Comparison of ENCODE assay signal across 1 cellular context in the genomic region with DNA sequence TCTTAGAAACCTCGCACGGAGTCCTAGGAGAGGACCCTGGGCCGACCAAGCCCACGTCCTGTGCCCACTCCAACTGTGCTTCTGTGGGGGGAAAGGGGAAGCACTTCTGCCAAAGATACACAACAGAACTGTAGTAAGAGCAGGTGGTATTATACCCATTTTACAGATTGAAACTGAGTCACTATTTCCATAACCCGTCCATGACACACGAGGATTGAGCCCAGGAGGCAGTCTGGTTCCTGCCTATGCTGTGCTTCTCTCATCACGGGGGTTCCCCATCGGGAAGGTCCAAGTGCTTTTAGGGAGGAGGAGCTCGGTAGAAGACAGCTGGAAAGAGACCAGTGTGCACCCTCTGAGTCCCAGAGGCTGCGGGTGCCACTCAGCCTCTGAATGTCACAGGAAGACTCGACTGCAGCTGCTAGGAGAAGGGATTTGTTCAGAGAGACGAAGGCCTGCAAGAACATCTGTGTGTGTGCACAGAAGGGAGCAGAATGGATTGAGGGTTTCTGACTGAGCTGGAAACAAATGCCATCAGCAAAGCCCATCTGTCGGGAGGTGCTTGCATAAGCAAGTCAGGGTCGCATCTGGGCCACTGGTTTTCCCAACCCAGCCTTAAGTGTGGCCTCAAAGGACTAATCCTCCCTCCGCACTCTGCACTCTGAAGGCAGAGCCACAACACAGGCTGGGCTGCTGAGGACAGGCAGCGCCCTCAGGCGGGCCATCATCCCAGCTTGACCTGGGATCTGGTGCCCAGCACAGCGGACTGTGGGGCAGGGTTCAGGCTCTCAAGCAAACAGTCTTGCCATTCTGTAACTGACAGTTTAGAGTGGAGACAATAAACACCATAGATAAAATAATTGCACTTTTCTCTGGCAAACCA.
TF ChIP-seq lines count a peak whose summit lies in the region.

No MANE protein-coding gene starts in this region.

TF ChIP-seq in HepG2, 621 proteins besides CTCF, POLR2A, EP300 and RAD21 (continued from another document and continues in another):
- TF ChIP-seq, protein P1, sequence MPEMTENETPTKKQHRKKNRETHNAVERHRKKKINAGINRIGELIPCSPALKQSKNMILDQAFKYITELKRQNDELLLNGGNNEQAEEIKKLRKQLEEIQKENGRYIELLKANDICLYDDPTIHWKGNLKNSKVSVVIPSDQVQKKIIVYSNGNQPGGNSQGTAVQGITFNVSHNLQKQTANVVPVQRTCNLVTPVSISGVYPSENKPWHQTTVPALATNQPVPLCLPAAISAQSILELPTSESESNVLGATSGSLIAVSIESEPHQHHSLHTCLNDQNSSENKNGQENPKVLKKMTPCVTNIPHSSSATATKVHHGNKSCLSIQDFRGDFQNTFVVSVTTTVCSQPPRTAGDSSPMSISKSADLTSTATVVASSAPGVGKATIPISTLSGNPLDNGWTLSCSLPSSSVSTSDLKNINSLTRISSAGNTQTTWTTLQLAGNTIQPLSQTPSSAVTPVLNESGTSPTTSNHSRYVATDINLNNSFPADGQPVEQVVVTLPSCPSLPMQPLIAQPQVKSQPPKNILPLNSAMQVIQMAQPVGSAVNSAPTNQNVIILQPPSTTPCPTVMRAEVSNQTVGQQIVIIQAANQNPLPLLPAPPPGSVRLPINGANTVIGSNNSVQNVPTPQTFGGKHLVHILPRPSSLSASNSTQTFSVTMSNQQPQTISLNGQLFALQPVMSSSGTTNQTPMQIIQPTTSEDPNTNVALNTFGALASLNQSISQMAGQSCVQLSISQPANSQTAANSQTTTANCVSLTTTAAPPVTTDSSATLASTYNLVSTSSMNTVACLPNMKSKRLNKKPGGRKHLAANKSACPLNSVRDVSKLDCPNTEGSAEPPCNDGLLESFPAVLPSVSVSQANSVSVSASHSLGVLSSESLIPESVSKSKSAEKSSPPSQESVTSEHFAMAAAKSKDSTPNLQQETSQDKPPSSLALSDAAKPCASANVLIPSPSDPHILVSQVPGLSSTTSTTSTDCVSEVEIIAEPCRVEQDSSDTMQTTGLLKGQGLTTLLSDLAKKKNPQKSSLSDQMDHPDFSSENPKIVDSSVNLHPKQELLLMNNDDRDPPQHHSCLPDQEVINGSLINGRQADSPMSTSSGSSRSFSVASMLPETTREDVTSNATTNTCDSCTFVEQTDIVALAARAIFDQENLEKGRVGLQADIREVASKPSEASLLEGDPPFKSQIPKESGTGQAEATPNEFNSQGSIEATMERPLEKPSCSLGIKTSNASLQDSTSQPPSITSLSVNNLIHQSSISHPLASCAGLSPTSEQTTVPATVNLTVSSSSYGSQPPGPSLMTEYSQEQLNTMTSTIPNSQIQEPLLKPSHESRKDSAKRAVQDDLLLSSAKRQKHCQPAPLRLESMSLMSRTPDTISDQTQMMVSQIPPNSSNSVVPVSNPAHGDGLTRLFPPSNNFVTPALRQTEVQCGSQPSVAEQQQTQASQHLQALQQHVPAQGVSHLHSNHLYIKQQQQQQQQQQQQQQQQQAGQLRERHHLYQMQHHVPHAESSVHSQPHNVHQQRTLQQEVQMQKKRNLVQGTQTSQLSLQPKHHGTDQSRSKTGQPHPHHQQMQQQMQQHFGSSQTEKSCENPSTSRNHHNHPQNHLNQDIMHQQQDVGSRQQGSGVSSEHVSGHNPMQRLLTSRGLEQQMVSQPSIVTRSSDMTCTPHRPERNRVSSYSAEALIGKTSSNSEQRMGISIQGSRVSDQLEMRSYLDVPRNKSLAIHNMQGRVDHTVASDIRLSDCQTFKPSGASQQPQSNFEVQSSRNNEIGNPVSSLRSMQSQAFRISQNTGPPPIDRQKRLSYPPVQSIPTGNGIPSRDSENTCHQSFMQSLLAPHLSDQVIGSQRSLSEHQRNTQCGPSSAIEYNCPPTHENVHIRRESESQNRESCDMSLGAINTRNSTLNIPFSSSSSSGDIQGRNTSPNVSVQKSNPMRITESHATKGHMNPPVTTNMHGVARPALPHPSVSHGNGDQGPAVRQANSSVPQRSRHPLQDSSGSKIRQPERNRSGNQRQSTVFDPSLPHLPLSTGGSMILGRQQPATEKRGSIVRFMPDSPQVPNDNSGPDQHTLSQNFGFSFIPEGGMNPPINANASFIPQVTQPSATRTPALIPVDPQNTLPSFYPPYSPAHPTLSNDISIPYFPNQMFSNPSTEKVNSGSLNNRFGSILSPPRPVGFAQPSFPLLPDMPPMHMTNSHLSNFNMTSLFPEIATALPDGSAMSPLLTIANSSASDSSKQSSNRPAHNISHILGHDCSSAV (CRISPR knock-in tag; IDR thresholded peaks at IDR 0.05; ENCODE audit: borderline replicate concordance) = no peak
- TF ChIP-seq HNF4G (IDR thresholded peaks at IDR 0.05; ENCODE audit: borderline replicate concordance, low read depth, low read length) (peak; percentile 63), HNF4G (CRISPR knock-in tag; IDR thresholded peaks at IDR 0.05; ENCODE audit: borderline replicate concordance, low read depth) (no peak), ZNF446 (CRISPR knock-in tag; IDR thresholded peaks at IDR 0.05) (no peak), ZBTB7A (CRISPR knock-in tag; IDR thresholded peaks at IDR 0.05) (no peak), ZNF747 (CRISPR knock-in tag; IDR thresholded peaks at IDR 0.05; ENCODE audit: borderline replicate concordance) (no peak), ZNF552 (CRISPR knock-in tag; IDR thresholded peaks at IDR 0.05; ENCODE audit: borderline replicate concordance) (no peak), CREB1 (IDR thresholded peaks at IDR 0.05) (no peak), CREB1 (CRISPR knock-in tag; IDR thresholded peaks at IDR 0.05) (no peak), THAP11 (CRISPR knock-in tag; IDR thresholded peaks at IDR 0.05) (peak; percentile 61), ZNF7 (CRISPR knock-in tag; IDR thresholded peaks at IDR 0.05) (0 out of 2 replicates have a peak, but pooled peaks have one; percentile 15), YY1 (IDR thresholded peaks at IDR 0.05; ENCODE audit: insufficient read depth, insufficient replicate concordance, low read depth, low read length) (peak; percentile 11), TBX3 (IDR thresholded peaks at IDR 0.05; ENCODE audit: borderline replicate concordance) (no peak), ZNF468 (CRISPR knock-in tag; IDR thresholded peaks at IDR 0.05) (no peak), THYN1 (CRISPR knock-in tag; IDR thresholded peaks at IDR 0.05; ENCODE audit: borderline replicate concordance, low read depth) (no peak), ZMYM2 (CRISPR knock-in tag; IDR thresholded peaks at IDR 0.05) (no peak), HHEX (CRISPR knock-in tag; IDR thresholded peaks at IDR 0.05) (no peak), REPIN1 (CRISPR knock-in tag; IDR thresholded peaks at IDR 0.05; ENCODE audit: borderline replicate concordance, low read depth) (peak; percentile 44; the same call in 1 of the 2 replicates), BHLHE40 (IDR thresholded peaks at IDR 0.05; ENCODE audit: low read length) (0 out of 2 replicates have a peak, but pooled peaks have one; percentile 18), ZNF720 (CRISPR knock-in tag; IDR thresholded peaks at IDR 0.05) (no peak), TMF1 (CRISPR knock-in tag; IDR thresholded peaks at IDR 0.05; ENCODE audit: low read depth) (no peak)
- TF ChIP-seq, protein P2, sequence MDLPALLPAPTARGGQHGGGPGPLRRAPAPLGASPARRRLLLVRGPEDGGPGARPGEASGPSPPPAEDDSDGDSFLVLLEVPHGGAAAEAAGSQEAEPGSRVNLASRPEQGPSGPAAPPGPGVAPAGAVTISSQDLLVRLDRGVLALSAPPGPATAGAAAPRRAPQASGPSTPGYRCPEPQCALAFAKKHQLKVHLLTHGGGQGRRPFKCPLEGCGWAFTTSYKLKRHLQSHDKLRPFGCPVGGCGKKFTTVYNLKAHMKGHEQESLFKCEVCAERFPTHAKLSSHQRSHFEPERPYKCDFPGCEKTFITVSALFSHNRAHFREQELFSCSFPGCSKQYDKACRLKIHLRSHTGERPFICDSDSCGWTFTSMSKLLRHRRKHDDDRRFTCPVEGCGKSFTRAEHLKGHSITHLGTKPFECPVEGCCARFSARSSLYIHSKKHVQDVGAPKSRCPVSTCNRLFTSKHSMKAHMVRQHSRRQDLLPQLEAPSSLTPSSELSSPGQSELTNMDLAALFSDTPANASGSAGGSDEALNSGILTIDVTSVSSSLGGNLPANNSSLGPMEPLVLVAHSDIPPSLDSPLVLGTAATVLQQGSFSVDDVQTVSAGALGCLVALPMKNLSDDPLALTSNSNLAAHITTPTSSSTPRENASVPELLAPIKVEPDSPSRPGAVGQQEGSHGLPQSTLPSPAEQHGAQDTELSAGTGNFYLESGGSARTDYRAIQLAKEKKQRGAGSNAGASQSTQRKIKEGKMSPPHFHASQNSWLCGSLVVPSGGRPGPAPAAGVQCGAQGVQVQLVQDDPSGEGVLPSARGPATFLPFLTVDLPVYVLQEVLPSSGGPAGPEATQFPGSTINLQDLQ (CRISPR knock-in tag; IDR thresholded peaks at IDR 0.05) = no peak
- TF ChIP-seq, protein P3, sequence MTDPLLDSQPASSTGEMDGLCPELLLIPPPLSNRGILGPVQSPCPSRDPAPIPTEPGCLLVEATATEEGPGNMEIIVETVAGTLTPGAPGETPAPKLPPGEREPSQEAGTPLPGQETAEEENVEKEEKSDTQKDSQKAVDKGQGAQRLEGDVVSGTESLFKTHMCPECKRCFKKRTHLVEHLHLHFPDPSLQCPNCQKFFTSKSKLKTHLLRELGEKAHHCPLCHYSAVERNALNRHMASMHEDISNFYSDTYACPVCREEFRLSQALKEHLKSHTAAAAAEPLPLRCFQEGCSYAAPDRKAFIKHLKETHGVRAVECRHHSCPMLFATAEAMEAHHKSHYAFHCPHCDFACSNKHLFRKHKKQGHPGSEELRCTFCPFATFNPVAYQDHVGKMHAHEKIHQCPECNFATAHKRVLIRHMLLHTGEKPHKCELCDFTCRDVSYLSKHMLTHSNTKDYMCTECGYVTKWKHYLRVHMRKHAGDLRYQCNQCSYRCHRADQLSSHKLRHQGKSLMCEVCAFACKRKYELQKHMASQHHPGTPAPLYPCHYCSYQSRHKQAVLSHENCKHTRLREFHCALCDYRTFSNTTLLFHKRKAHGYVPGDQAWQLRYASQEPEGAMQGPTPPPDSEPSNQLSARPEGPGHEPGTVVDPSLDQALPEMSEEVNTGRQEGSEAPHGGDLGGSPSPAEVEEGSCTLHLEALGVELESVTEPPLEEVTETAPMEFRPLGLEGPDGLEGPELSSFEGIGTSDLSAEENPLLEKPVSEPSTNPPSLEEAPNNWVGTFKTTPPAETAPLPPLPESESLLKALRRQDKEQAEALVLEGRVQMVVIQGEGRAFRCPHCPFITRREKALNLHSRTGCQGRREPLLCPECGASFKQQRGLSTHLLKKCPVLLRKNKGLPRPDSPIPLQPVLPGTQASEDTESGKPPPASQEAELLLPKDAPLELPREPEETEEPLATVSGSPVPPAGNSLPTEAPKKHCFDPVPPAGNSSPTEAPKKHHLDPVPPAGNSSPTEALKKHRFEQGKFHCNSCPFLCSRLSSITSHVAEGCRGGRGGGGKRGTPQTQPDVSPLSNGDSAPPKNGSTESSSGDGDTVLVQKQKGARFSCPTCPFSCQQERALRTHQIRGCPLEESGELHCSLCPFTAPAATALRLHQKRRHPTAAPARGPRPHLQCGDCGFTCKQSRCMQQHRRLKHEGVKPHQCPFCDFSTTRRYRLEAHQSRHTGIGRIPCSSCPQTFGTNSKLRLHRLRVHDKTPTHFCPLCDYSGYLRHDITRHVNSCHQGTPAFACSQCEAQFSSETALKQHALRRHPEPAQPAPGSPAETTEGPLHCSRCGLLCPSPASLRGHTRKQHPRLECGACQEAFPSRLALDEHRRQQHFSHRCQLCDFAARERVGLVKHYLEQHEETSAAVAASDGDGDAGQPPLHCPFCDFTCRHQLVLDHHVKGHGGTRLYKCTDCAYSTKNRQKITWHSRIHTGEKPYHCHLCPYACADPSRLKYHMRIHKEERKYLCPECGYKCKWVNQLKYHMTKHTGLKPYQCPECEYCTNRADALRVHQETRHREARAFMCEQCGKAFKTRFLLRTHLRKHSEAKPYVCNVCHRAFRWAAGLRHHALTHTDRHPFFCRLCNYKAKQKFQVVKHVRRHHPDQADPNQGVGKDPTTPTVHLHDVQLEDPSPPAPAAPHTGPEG (CRISPR knock-in tag; IDR thresholded peaks at IDR 0.05) = no peak
- TF ChIP-seq, protein P4, sequence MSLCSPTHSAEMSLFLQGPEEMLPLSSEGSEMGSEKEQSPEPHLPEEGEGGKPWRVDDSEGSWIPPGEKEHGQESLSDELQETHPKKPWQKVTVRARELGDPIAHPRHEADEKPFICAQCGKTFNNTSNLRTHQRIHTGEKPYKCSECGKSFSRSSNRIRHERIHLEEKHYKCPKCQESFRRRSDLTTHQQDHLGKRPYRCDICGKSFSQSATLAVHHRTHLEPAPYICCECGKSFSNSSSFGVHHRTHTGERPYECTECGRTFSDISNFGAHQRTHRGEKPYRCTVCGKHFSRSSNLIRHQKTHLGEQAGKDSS (CRISPR knock-in tag; IDR thresholded peaks at IDR 0.05; ENCODE audit: borderline replicate concordance, low read depth) = peak; percentile 76; the same call in 1 of the 2 replicates
- TF ChIP-seq, protein P5, sequence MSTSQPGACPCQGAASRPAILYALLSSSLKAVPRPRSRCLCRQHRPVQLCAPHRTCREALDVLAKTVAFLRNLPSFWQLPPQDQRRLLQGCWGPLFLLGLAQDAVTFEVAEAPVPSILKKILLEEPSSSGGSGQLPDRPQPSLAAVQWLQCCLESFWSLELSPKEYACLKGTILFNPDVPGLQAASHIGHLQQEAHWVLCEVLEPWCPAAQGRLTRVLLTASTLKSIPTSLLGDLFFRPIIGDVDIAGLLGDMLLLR (CRISPR knock-in tag; IDR thresholded peaks at IDR 0.05) = no peak
- TF ChIP-seq, protein P6, sequence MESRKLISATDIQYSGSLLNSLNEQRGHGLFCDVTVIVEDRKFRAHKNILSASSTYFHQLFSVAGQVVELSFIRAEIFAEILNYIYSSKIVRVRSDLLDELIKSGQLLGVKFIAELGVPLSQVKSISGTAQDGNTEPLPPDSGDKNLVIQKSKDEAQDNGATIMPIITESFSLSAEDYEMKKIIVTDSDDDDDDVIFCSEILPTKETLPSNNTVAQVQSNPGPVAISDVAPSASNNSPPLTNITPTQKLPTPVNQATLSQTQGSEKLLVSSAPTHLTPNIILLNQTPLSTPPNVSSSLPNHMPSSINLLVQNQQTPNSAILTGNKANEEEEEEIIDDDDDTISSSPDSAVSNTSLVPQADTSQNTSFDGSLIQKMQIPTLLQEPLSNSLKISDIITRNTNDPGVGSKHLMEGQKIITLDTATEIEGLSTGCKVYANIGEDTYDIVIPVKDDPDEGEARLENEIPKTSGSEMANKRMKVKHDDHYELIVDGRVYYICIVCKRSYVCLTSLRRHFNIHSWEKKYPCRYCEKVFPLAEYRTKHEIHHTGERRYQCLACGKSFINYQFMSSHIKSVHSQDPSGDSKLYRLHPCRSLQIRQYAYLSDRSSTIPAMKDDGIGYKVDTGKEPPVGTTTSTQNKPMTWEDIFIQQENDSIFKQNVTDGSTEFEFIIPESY (CRISPR knock-in tag; IDR thresholded peaks at IDR 0.05) = peak; percentile 87
- TF ChIP-seq, protein P7, sequence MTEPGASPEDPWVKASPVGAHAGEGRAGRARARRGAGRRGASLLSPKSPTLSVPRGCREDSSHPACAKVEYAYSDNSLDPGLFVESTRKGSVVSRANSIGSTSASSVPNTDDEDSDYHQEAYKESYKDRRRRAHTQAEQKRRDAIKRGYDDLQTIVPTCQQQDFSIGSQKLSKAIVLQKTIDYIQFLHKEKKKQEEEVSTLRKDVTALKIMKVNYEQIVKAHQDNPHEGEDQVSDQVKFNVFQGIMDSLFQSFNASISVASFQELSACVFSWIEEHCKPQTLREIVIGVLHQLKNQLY (CRISPR knock-in tag; IDR thresholded peaks at IDR 0.05) = no peak
- TF ChIP-seq, protein P8, sequence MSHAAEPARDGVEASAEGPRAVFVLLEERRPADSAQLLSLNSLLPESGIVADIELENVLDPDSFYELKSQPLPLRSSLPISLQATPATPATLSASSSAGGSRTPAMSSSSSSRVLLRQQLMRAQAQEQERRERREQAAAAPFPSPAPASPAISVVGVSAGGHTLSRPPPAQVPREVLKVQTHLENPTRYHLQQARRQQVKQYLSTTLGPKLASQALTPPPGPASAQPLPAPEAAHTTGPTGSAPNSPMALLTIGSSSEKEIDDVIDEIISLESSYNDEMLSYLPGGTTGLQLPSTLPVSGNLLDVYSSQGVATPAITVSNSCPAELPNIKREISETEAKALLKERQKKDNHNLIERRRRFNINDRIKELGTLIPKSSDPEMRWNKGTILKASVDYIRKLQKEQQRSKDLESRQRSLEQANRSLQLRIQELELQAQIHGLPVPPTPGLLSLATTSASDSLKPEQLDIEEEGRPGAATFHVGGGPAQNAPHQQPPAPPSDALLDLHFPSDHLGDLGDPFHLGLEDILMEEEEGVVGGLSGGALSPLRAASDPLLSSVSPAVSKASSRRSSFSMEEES (CRISPR knock-in tag; IDR thresholded peaks at IDR 0.05) = no peak
